ENCODE assay signal across 8 cellular contexts in the genomic region with DNA sequence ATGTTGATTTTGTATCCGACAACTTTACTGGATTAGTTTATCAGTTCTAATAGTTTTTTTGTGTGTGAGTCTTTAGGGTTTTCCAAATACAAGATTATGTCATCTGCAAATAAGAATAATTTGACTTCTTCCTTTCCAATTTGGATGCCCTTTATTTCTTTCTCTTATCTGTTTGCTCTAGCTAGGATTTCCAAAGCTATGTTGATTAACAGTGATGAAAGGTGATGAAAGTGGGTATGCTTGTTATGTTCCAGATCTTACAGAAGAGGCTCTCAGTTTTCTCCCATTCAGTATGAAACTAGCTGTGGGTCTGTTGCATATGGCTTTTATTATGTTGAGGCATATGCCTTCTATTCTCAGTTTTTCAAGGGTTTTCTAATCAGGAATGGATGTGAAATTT. TPM values are rescaled to one million over a fixed set of nuclear protein-coding genes. Genes with fewer than 3 reads are reported as not detected.
"Had no signal": no experiment of that assay in that cellular context is flagged by ENCODE, and none has a peak within 500 bp of the region (broad histone marks: within the 10 kb centered on the region; RNA-seq: fewer than 3 reads in every experiment).

No MANE protein-coding gene starts in this region.

- ATAC-seq: GM12878 had no signal

- H3K4me3 ChIP-seq: GM12878 had no signal

- DNase-seq: GDM1, GF-D8 had no signal

- FAIRE-seq: G401.6, GM12878, GM12891, GM18507, GM19239 had no signal

RNA-seq across cellular contexts. Expression of gene CHRNB4, which starts 56.4 kb away (rescaled TPM):
- total RNA-seq: G401, GM12878 had no signal
